In genomic region chr18:21675354-21675753, GRCh38 we compare ENCODE assay signal across 2 cellular contexts.
TF ChIP-seq lines count a peak whose summit lies in the region.
"Not testable (repeated sequence)": the region's sequence is repeated elsewhere in the genome, so short reads cannot be mapped to it uniquely, and the experiment has no call there.

No MANE protein-coding gene starts in this region.

TF ChIP-seq in A549, 52 proteins besides CTCF, POLR2A, EP300 and RAD21:
- TF ChIP-seq FOSL2 (IDR thresholded peaks at IDR 0.05): not testable (repeated sequence)
- TF ChIP-seq FOSL2 (CRISPR knock-in tag; IDR thresholded peaks at IDR 0.05): peak; percentile 53

TF ChIP-seq in HepG2, 621 proteins besides CTCF, POLR2A, EP300 and RAD21:
- TF ChIP-seq FOSL2 (CRISPR knock-in tag; IDR thresholded peaks at IDR 0.05): peak; percentile 62
